Comparison of ENCODE assay signal across 16 cellular contexts in genomic region chr18:59072727-59073421, GRCh38.
DNase-seq lines count a peak whose midpoint lies in the region; ATAC-seq lines count a peak whose summit lies in the region.
"Had no signal": no experiment of that assay in that cellular context is flagged by ENCODE, and none has a peak within 500 bp of the region (broad histone marks: within the 10 kb centered on the region; RNA-seq: fewer than 3 reads in every experiment).

No MANE protein-coding gene starts in this region.

- H3K27ac Mint-ChIP-seq in effector memory CD8-positive, alpha-beta T cell: no peak overlapping the region
- H3K27ac Mint-ChIP-seq: activated CD8-positive, alpha-beta memory T cell treated with anti-CD3 and anti-CD28 coated beads, Interleukin-2, amount 10 ng/mL, durations not matched to agents 7 days and 5 days; activated naive CD4-positive, alpha-beta T cell treated with anti-CD3 and anti-CD28 coated beads for 36 hours; natural killer cell treated with Interleukin-12 subunit alpha and Interleukin-12 subunit beta and Interleukin-15 and Interleukin-18, amount 100 ng/mL, for 72 hours had no signal

- H3K27me3 Mint-ChIP-seq in effector memory CD8-positive, alpha-beta T cell: peaks cover 4 to 24% of the 10 kb centered on the region in 2 donors

- no peak overlapping the region for H3K27ac ChIP-seq in right cardiac atrium (ENCODE audit: low read length)
- H3K27ac ChIP-seq: breast epithelium, left ventricle myocardium inferior, transverse colon had no signal

- WGBS in right cardiac atrium: 96% methylated on average over 6 of the region's 6 CpGs

- no peaks in the 10 kb centered on the region for H3K9me3 ChIP-seq in right cardiac atrium (ENCODE audit: control insufficient read depth, low read length)
- H3K9me3 ChIP-seq: breast epithelium, left ventricle myocardium inferior, transverse colon had no signal

- H3K4me1 ChIP-seq in right cardiac atrium (ENCODE audit: control insufficient read depth, insufficient read depth, low read length): no peaks in the 10 kb centered on the region
- H3K4me1 ChIP-seq: breast epithelium had no signal

- ATAC-seq in GM18511 (IDR thresholded peaks at IDR 0.05; ENCODE audit: unreplicated experiment): peak; percentile 70
- peak; percentile 54 for ATAC-seq in GM19395 (IDR thresholded peaks at IDR 0.05; ENCODE audit: unreplicated experiment)
- ATAC-seq in HG03159 (IDR thresholded peaks at IDR 0.05; ENCODE audit: unreplicated experiment): peak; percentile 57
- no peak for ATAC-seq in right cardiac atrium
- no peak for ATAC-seq in effector memory CD8-positive, alpha-beta T cell (replicated peaks)
- no peak for ATAC-seq in GM21717 (IDR thresholded peaks at IDR 0.05; ENCODE audit: unreplicated experiment)
- ATAC-seq: activated CD8-positive, alpha-beta memory T cell treated with anti-CD3 and anti-CD28 coated beads, Interleukin-2, amount 10 ng/mL, durations not matched to agents 7 days and 5 days; natural killer cell treated with Interleukin-12 subunit alpha and Interleukin-12 subunit beta and Interleukin-15 and Interleukin-18, amount 100 ng/mL, for 72 hours; SK-N-SH treated with all-trans-retinoic acid at 6 μM for 48 hours had no signal

- intact Hi-C loops in right cardiac atrium (cut with DNase I): loop anchor here in 1 of 4 donors (10.0 kb wide), 1 partner anchor 548 kb away; no protein-coding TSS in a partner anchor

- H3K27me3 ChIP-seq in right cardiac atrium (ENCODE audit: control insufficient read depth, insufficient read depth): no peaks in the 10 kb centered on the region
- H3K27me3 ChIP-seq: breast epithelium, transverse colon had no signal

- H3K36me3 Mint-ChIP-seq in effector memory CD8-positive, alpha-beta T cell (ENCODE audit: insufficient read depth): no peaks in the 10 kb centered on the region
- H3K36me3 Mint-ChIP-seq: activated CD8-positive, alpha-beta memory T cell treated with anti-CD3 and anti-CD28 coated beads, Interleukin-2, amount 10 ng/mL, durations not matched to agents 7 days and 5 days; CD4-positive, CD25-positive, alpha-beta regulatory T cell; natural killer cell treated with Interleukin-12 subunit alpha and Interleukin-12 subunit beta and Interleukin-15 and Interleukin-18, amount 100 ng/mL, for 72 hours had no signal

- H3K4me3 ChIP-seq in right cardiac atrium (ENCODE audit: low read length): no peak overlapping the region
- H3K4me3 ChIP-seq: breast epithelium, left ventricle myocardium inferior, transverse colon had no signal

- H3K9me3 Mint-ChIP-seq in effector memory CD8-positive, alpha-beta T cell: no peaks in the 10 kb centered on the region
- H3K9me3 Mint-ChIP-seq: activated naive CD4-positive, alpha-beta T cell treated with anti-CD3 and anti-CD28 coated beads for 36 hours; CD4-positive, CD25-positive, alpha-beta regulatory T cell; natural killer cell treated with Interleukin-12 subunit alpha and Interleukin-12 subunit beta and Interleukin-15 and Interleukin-18, amount 100 ng/mL, for 72 hours had no signal

- no peaks in the 10 kb centered on the region for H3K4me1 Mint-ChIP-seq in effector memory CD8-positive, alpha-beta T cell (ENCODE audit: low read depth in 2 of 2)
- H3K4me1 Mint-ChIP-seq: activated CD8-positive, alpha-beta memory T cell treated with anti-CD3 and anti-CD28 coated beads, Interleukin-2, amount 10 ng/mL, durations not matched to agents 7 days and 5 days had no signal

- no peak overlapping the region for H3K4me3 Mint-ChIP-seq in effector memory CD8-positive, alpha-beta T cell
- H3K4me3 Mint-ChIP-seq: activated CD8-positive, alpha-beta memory T cell treated with anti-CD3 and anti-CD28 coated beads, Interleukin-2, amount 10 ng/mL, durations not matched to agents 7 days and 5 days; activated naive CD4-positive, alpha-beta T cell treated with anti-CD3 and anti-CD28 coated beads for 36 hours; CD4-positive, CD25-positive, alpha-beta regulatory T cell; natural killer cell treated with Interleukin-12 subunit alpha and Interleukin-12 subunit beta and Interleukin-15 and Interleukin-18, amount 100 ng/mL, for 72 hours had no signal

- DNase-seq in germinal center (ENCODE audit: low spot score): peak; percentile 44
- no peak for DNase-seq in right cardiac atrium
- DNase-seq in effector memory CD8-positive, alpha-beta T cell: no peak
- DNase-seq: activated CD8-positive, alpha-beta memory T cell treated with anti-CD3 and anti-CD28 coated beads, Interleukin-2, amount 10 ng/mL, durations not matched to agents 7 days and 5 days; activated naive CD4-positive, alpha-beta T cell treated with anti-CD3 and anti-CD28 coated beads for 36 hours; CD4-positive, CD25-positive, alpha-beta regulatory T cell; left ventricle myocardium inferior; stimulated activated CD8-positive, alpha-beta memory T cell treated with anti-CD3 and anti-CD28 coated beads, Interleukin-4, amount 100 ng/mL, for 48 hours; transverse colon had no signal

Comparison
In these comparisons a context has a peak if more than half of its experiments do, and no peak if none do; other contexts are left out.
1. ATAC-seq: peak in GM18511 (single experiment), GM19395 (single experiment) and HG03159 (single experiment); none in right cardiac atrium (0 of 2), effector memory CD8-positive, alpha-beta T cell (single experiment) and GM21717 (single experiment).